Comparison of ENCODE assay signal across 11 cellular contexts in the genomic region with DNA sequence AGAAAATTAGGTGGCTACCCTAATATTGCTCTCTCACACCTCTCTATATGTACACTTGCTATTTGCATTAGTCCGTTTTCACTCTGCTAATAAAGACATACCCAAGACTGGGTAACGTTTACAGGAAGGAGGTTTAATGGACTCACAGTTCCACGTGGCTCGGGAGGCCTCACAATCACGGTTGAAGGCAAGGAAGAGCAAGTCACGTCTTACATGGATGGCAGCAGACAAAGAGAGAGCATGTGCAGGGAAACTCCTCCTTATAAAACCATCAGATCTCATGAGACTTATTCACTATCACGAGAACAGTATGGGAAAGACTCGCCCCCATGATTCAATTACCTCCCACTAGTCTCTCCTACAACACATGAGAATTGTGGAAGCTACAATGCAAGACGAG.
"Had no signal": no experiment of that assay in that cellular context is flagged by ENCODE, and none has a peak within 500 bp of the region (broad histone marks: within the 10 kb centered on the region; RNA-seq: fewer than 3 reads in every experiment).

No MANE protein-coding gene starts in this region.

- H3K4me3 ChIP-seq: GM23248, GM23338, HAP-1 had no signal

- H3K9me3 ChIP-seq: HAP-1 had no signal

- H3K4me2 ChIP-seq: GM23338 had no signal

- H3K27ac ChIP-seq: GM23248 had no signal

- ATAC-seq: GM23338, HCT116 had no signal

- FAIRE-seq: H1, H54 had no signal

- H3K4me1 ChIP-seq: HAP-1 had no signal

- H3K9ac ChIP-seq: GM23248 had no signal

- DNase-seq: GM23248, GOT3, H7, H9, HCEC 1CT, HFFc6 had no signal

- H2AFZ ChIP-seq: GM23248, GM23338 had no signal

- H3K36me3 ChIP-seq: HAP-1 had no signal
